In the genomic region with DNA sequence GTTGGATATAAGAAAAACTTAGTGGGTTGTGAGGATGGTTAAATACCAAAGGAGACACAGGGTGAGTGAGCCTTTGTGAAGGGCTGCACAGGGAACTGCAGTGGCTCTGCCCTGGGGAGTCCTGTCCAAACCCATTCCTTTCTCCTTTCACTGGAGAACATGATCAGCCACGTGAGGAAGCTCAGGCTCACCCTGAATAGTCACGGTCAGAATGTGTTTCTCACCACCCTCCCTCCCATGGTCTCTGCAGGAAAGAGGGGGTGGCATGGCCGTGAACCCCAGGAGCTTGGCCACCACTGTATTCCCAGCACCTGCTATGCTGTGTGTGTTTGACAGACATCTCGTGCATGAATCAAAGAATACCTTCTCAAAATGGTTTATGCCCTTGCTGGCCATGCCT, we compare ENCODE assay signal across 2 cellular contexts.
TF ChIP-seq lines count a peak whose summit lies in the region.

No MANE protein-coding gene starts in this region.

TF ChIP-seq in HepG2, 621 proteins besides CTCF, POLR2A, EP300 and RAD21:
- TF ChIP-seq HMG20B (CRISPR knock-in tag; conservative IDR thresholded peaks at IDR 0.05) (no peak), ESRRA (CRISPR knock-in tag; IDR thresholded peaks at IDR 0.05; ENCODE audit: low read depth) (no peak), ZNF460 (CRISPR knock-in tag; IDR thresholded peaks at IDR 0.05; ENCODE audit: borderline replicate concordance) (no peak), HMGA1 (CRISPR knock-in tag; conservative IDR thresholded peaks at IDR 0.05) (no peak), ZNF747 (CRISPR knock-in tag; IDR thresholded peaks at IDR 0.05; ENCODE audit: borderline replicate concordance) (no peak), SMAD1 (CRISPR knock-in tag; IDR thresholded peaks at IDR 0.05; ENCODE audit: borderline replicate concordance, low read depth) (no peak), ZBTB20 (CRISPR knock-in tag; IDR thresholded peaks at IDR 0.05; ENCODE audit: borderline replicate concordance, low read depth) (no peak), ZNF720 (CRISPR knock-in tag; IDR thresholded peaks at IDR 0.05) (no peak), SNAI1 (CRISPR knock-in tag; IDR thresholded peaks at IDR 0.05; ENCODE audit: borderline replicate concordance) (no peak)
- TF ChIP-seq, protein P1, sequence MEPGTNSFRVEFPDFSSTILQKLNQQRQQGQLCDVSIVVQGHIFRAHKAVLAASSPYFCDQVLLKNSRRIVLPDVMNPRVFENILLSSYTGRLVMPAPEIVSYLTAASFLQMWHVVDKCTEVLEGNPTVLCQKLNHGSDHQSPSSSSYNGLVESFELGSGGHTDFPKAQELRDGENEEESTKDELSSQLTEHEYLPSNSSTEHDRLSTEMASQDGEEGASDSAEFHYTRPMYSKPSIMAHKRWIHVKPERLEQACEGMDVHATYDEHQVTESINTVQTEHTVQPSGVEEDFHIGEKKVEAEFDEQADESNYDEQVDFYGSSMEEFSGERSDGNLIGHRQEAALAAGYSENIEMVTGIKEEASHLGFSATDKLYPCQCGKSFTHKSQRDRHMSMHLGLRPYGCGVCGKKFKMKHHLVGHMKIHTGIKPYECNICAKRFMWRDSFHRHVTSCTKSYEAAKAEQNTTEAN (CRISPR knock-in tag; conservative IDR thresholded peaks at IDR 0.05), result no peak
- TF ChIP-seq, protein P2, sequence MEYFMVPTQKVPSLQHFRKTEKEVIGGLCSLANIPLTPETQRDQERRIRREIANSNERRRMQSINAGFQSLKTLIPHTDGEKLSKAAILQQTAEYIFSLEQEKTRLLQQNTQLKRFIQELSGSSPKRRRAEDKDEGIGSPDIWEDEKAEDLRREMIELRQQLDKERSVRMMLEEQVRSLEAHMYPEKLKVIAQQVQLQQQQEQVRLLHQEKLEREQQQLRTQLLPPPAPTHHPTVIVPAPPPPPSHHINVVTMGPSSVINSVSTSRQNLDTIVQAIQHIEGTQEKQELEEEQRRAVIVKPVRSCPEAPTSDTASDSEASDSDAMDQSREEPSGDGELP (IDR thresholded peaks at IDR 0.05; ENCODE audit: borderline replicate concordance, low read depth), result no peak
- TF ChIP-seq, protein P3, sequence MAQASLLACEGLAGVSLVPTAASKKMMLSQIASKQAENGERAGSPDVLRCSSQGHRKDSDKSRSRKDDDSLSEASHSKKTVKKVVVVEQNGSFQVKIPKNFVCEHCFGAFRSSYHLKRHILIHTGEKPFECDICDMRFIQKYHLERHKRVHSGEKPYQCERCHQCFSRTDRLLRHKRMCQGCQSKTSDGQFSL (CRISPR knock-in tag; IDR thresholded peaks at IDR 0.05), result no peak
- TF ChIP-seq, protein P4, sequence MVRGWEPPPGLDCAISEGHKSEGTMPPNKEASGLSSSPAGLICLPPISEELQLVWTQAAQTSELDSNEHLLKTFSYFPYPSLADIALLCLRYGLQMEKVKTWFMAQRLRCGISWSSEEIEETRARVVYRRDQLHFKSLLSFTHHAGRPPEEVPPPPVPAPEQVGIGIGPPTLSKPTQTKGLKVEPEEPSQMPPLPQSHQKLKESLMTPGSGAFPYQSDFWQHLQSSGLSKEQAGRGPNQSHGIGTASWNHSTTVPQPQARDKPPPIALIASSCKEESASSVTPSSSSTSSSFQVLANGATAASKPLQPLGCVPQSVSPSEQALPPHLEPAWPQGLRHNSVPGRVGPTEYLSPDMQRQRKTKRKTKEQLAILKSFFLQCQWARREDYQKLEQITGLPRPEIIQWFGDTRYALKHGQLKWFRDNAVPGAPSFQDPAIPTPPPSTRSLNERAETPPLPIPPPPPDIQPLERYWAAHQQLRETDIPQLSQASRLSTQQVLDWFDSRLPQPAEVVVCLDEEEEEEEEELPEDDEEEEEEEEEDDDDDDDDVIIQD (CRISPR knock-in tag; IDR thresholded peaks at IDR 0.05; ENCODE audit: low read depth), result no peak
- TF ChIP-seq, protein P5, sequence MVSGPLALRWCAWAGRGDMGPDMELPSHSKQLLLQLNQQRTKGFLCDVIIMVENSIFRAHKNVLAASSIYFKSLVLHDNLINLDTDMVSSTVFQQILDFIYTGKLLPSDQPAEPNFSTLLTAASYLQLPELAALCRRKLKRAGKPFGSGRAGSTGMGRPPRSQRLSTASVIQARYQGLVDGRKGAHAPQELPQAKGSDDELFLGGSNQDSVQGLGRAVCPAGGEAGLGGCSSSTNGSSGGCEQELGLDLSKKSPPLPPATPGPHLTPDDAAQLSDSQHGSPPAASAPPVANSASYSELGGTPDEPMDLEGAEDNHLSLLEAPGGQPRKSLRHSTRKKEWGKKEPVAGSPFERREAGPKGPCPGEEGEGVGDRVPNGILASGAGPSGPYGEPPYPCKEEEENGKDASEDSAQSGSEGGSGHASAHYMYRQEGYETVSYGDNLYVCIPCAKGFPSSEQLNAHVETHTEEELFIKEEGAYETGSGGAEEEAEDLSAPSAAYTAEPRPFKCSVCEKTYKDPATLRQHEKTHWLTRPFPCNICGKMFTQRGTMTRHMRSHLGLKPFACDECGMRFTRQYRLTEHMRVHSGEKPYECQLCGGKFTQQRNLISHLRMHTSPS (CRISPR knock-in tag; IDR thresholded peaks at IDR 0.05; ENCODE audit: low read depth), result no peak
- TF ChIP-seq, protein P6, sequence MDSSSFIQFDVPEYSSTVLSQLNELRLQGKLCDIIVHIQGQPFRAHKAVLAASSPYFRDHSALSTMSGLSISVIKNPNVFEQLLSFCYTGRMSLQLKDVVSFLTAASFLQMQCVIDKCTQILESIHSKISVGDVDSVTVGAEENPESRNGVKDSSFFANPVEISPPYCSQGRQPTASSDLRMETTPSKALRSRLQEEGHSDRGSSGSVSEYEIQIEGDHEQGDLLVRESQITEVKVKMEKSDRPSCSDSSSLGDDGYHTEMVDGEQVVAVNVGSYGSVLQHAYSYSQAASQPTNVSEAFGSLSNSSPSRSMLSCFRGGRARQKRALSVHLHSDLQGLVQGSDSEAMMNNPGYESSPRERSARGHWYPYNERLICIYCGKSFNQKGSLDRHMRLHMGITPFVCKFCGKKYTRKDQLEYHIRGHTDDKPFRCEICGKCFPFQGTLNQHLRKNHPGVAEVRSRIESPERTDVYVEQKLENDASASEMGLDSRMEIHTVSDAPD (CRISPR knock-in tag; IDR thresholded peaks at IDR 0.05), result no peak

TF ChIP-seq in IMR-90, 13 proteins besides CTCF, POLR2A, EP300 and RAD21:
- TF ChIP-seq RCOR1 (IDR thresholded peaks at IDR 0.05; ENCODE audit: insufficient replicate concordance, low read length) (no peak), CEBPB (IDR thresholded peaks at IDR 0.05; ENCODE audit: low read depth, low read length) (no peak), RFX5 (IDR thresholded peaks at IDR 0.05; ENCODE audit: low read depth, low read length) (no peak), BHLHE40 (IDR thresholded peaks at IDR 0.05; ENCODE audit: low read depth, low read length) (no peak), NFE2L2 (IDR thresholded peaks at IDR 0.05; ENCODE audit: low read depth, low read length) (no peak), FOS (IDR thresholded peaks at IDR 0.05; ENCODE audit: low read depth, low read length) (no peak), SMC3 (IDR thresholded peaks at IDR 0.05; ENCODE audit: low read depth, low read length) (no peak), CHD1 (IDR thresholded peaks at IDR 0.05; ENCODE audit: low read depth, low read length) (no peak), MAFK (IDR thresholded peaks at IDR 0.05; ENCODE audit: low read depth, low read length) (no peak), MXI1 (IDR thresholded peaks at IDR 0.05; ENCODE audit: borderline replicate concordance, low read depth, low read length) (no peak), MAZ (IDR thresholded peaks at IDR 0.05; ENCODE audit: borderline replicate concordance, low read depth, low read length) (no peak)
- TF ChIP-seq, protein P7, sequence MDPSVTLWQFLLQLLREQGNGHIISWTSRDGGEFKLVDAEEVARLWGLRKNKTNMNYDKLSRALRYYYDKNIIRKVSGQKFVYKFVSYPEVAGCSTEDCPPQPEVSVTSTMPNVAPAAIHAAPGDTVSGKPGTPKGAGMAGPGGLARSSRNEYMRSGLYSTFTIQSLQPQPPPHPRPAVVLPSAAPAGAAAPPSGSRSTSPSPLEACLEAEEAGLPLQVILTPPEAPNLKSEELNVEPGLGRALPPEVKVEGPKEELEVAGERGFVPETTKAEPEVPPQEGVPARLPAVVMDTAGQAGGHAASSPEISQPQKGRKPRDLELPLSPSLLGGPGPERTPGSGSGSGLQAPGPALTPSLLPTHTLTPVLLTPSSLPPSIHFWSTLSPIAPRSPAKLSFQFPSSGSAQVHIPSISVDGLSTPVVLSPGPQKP (IDR thresholded peaks at IDR 0.05; ENCODE audit: borderline replicate concordance, low read depth, low read length), result no peak
- TF ChIP-seq, protein P8, sequence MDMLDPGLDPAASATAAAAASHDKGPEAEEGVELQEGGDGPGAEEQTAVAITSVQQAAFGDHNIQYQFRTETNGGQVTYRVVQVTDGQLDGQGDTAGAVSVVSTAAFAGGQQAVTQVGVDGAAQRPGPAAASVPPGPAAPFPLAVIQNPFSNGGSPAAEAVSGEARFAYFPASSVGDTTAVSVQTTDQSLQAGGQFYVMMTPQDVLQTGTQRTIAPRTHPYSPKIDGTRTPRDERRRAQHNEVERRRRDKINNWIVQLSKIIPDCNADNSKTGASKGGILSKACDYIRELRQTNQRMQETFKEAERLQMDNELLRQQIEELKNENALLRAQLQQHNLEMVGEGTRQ (IDR thresholded peaks at IDR 0.05; ENCODE audit: low read depth, low read length), result no peak
